Comparison of ENCODE assay signal across 26 cellular contexts in the genomic region with DNA sequence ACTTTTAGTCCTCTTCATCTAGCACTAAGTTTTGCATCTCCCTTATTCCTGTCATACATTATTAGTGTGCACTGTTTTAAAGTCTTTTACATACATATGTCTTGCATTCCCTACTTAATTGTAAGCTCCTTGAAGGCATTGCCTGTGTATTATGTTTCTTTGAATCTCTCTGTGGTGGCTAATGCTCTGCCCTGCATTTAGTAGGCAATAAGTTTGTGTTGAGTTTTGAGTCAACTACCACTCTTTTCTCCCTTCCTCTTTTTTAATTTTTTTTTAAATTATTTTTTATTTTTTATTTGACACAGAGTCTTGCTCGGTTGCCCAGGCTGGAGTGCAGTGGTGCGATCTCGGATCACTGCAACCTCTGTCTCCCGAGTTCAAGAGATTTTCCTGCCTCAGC.
DNase-seq lines count a peak whose midpoint lies in the region; ATAC-seq and TF ChIP-seq lines count a peak whose summit lies in the region.
"Had no signal": no experiment of that assay in that cellular context is flagged by ENCODE, and none has a peak within 500 bp of the region (broad histone marks: within the 10 kb centered on the region; RNA-seq: fewer than 3 reads in every experiment).

No MANE protein-coding gene starts in this region.

- in situ Hi-C loops in transverse colon (cut with MboI; ENCODE audit: low pct_ligation_motif_present in 1 of 4, low pct_unique_long_range_greater_than_20kb in 1 of 4, low sequenced_read_pairs in 3 of 4): no loop called here

- H3K9me3 Mint-ChIP-seq in activated naive CD8-positive, alpha-beta T cell treated with anti-CD3 and anti-CD28 coated beads for 36 hours: no peaks in the 10 kb centered on the region
- H3K9me3 Mint-ChIP-seq: mesothelial cell of epicardium had no signal

- H3K4me1 ChIP-seq in heart right ventricle (peaks cover 51 to 100% (median 97%) of the 10 kb centered on the region in 9 donors), breast epithelium (peaks cover 4 to 40% of the 10 kb centered on the region in 2 donors), sigmoid colon (peaks cover 0 to 100% (median 98%) of the 10 kb centered on the region in 4 donors), transverse colon (peaks cover 58 to 99% (median 82%) of the 10 kb centered on the region in 4 donors)
- H3K4me1 ChIP-seq: A549, BE2C had no signal

- DNase-seq in heart right ventricle: no peak
- DNase-seq in left cardiac atrium: no peak
- DNase-seq in breast epithelium (ENCODE audit: low spot score in 2 of 2): no peak
- no peak for DNase-seq in sigmoid colon
- no peak for DNase-seq in transverse colon
- no peak for DNase-seq in activated naive CD8-positive, alpha-beta T cell treated with anti-CD3 and anti-CD28 coated beads for 36 hours
- DNase-seq in erythroblast (lab: John Stamatoyannopoulos, UW): no peak
- no peak for DNase-seq in head of caudate nucleus
- DNase-seq: activated CD4-positive, alpha-beta T cell treated with anti-CD3 and anti-CD28 coated beads for 48 hours; activated gamma-delta T cell; activated T-cell treated with anti-CD3 and anti-CD28 coated beads, Interleukin-2, amount 50 U/mL, for 1 hour; BE2C; brain microvascular endothelial cell; effector CD8-positive, alpha-beta T cell; hippocampal formation; Karpas-422; left lung; naive thymus-derived CD8-positive, alpha-beta T cell; NCI-H446; NCI-H82; stimulated activated CD4-positive, alpha-beta T cell treated with anti-CD3 and anti-CD28 coated beads, Interleukin-4, amount 100 ng/mL, for 1 hour; T-helper 17 cell had no signal

- H3K9me3 ChIP-seq in heart right ventricle (no peaks in the 10 kb centered on the region), breast epithelium (no peaks in the 10 kb centered on the region), sigmoid colon (no peaks in the 10 kb centered on the region), transverse colon (no peaks in the 10 kb centered on the region)
- H3K9me3 ChIP-seq: A549, BE2C, left lung had no signal

- H3K4me3 Mint-ChIP-seq in activated naive CD8-positive, alpha-beta T cell treated with anti-CD3 and anti-CD28 coated beads for 36 hours: no peak overlapping the region
- H3K4me3 Mint-ChIP-seq: mesothelial cell of epicardium, T-helper 17 cell had no signal

- no peaks in the 10 kb centered on the region for H3K27me3 Mint-ChIP-seq in activated naive CD8-positive, alpha-beta T cell treated with anti-CD3 and anti-CD28 coated beads for 36 hours
- H3K27me3 Mint-ChIP-seq: T-helper 17 cell had no signal

- WGBS in heart right ventricle, 2 donors: 90 to 98% methylated on average over 4 of the region's 4 CpGs
- WGBS in sigmoid colon, 2 donors: 94 to 95% methylated on average over 4 of the region's 4 CpGs
- WGBS in transverse colon (ENCODE audit: low coverage in 1 of 2), 2 donors: 65 to 85% methylated on average over 2 to 4 of the region's 4 CpGs

- H3K4me3 ChIP-seq in heart right ventricle (no peak overlapping the region), breast epithelium (no peak overlapping the region), sigmoid colon (no peak overlapping the region), transverse colon (no peak overlapping the region)
- H3K4me3 ChIP-seq: A549, left lung had no signal

- peaks cover 0 to 5% (median 0%) of the 10 kb centered on the region in 9 donors for H3K36me3 ChIP-seq in heart right ventricle
- no peaks in the 10 kb centered on the region for H3K36me3 ChIP-seq in breast epithelium
- H3K36me3 ChIP-seq in sigmoid colon: peaks cover 0 to 19% (median 4%) of the 10 kb centered on the region in 4 donors
- peaks cover 0 to 5% (median 2%) of the 10 kb centered on the region in 4 donors for H3K36me3 ChIP-seq in transverse colon
- H3K36me3 ChIP-seq: BE2C, brain microvascular endothelial cell had no signal

- TF ChIP-seq POLR2A in breast epithelium (IDR thresholded peaks at IDR 0.05): no peak
- no peak for TF ChIP-seq POLR2A in sigmoid colon (IDR thresholded peaks at IDR 0.05)
- no peak for TF ChIP-seq POLR2A in transverse colon (IDR thresholded peaks at IDR 0.05)
- TF ChIP-seq POLR2A in erythroblast (IDR thresholded peaks at IDR 0.05; ENCODE audit: low read length): no peak

- no peaks in the 10 kb centered on the region for H3K27me3 ChIP-seq in heart right ventricle
- no peaks in the 10 kb centered on the region for H3K27me3 ChIP-seq in breast epithelium
- no peaks in the 10 kb centered on the region for H3K27me3 ChIP-seq in sigmoid colon
- no peaks in the 10 kb centered on the region for H3K27me3 ChIP-seq in transverse colon
- H3K27me3 ChIP-seq: brain microvascular endothelial cell, left lung had no signal

- TF ChIP-seq EP300 in sigmoid colon (IDR thresholded peaks at IDR 0.05): no peak
- TF ChIP-seq EP300 in transverse colon (IDR thresholded peaks at IDR 0.05; ENCODE audit: low read depth): no peak

- H3K27ac ChIP-seq in heart right ventricle (peak overlapping the region in 9 of 10 donors; percentile 25 to 82 (median 73)), breast epithelium (peak overlapping the region; percentile 8 to 57), sigmoid colon (peak overlapping the region; percentile 46 to 70 (median 64)), transverse colon (peak overlapping the region; percentile 33 to 96 (median 64))
- H3K27ac ChIP-seq: A549, brain microvascular endothelial cell, epithelial cell of prostate had no signal

- no peaks in the 10 kb centered on the region for H3K36me3 Mint-ChIP-seq in activated naive CD8-positive, alpha-beta T cell treated with anti-CD3 and anti-CD28 coated beads for 36 hours
- H3K36me3 Mint-ChIP-seq: mesothelial cell of epicardium had no signal

- H3K27ac Mint-ChIP-seq in activated naive CD8-positive, alpha-beta T cell treated with anti-CD3 and anti-CD28 coated beads for 36 hours: no peak overlapping the region
- H3K27ac Mint-ChIP-seq: mesothelial cell of epicardium, T-helper 17 cell had no signal

- intact Hi-C loops in heart right ventricle (cut with DNase I) (loop anchor here in 1 of 10 donors (10.0 kb wide), 1 partner anchor 74 kb away; no protein-coding TSS in a partner anchor), left cardiac atrium (cut with DNase I) (no loop called here), breast epithelium (cut with DNase I; ENCODE audit: low total_unique reads) (no loop called here), sigmoid colon (cut with DNase I) (no loop called here), transverse colon (cut with DNase I; ENCODE audit: low total_unique reads) (no loop called here), head of caudate nucleus (cut with DNase I) (no loop called here)

- TF ChIP-seq CTCF in heart right ventricle (IDR thresholded peaks at IDR 0.05): no peak
- no peak for TF ChIP-seq CTCF in breast epithelium (IDR thresholded peaks at IDR 0.05)
- no peak for TF ChIP-seq CTCF in sigmoid colon (IDR thresholded peaks at IDR 0.05)
- TF ChIP-seq CTCF in transverse colon (IDR thresholded peaks at IDR 0.05): no peak

- ATAC-seq in heart right ventricle (no peak), left cardiac atrium (no peak)
- ATAC-seq: A549; HepG2; naive thymus-derived CD8-positive, alpha-beta T cell; T-helper 17 cell had no signal

- peaks cover 28% of the 10 kb centered on the region for H3K4me1 Mint-ChIP-seq in activated naive CD8-positive, alpha-beta T cell treated with anti-CD3 and anti-CD28 coated beads for 36 hours
